Comparison of ENCODE assay signal across 14 cellular contexts in genomic region chr6:8400663-8401062, GRCh38. TPM values are rescaled to one million over a fixed set of nuclear protein-coding genes. Genes with fewer than 3 reads are reported as not detected.
A peak's percentile ranks its signal among the peaks of the same experiment; 100 is the strongest.
DNase-seq lines count a peak whose midpoint lies in the region; ATAC-seq lines count a peak whose summit lies in the region.
"Had no signal": no experiment of that assay in that cellular context is flagged by ENCODE, and none has a peak within 500 bp of the region (broad histone marks: within the 10 kb centered on the region; RNA-seq: fewer than 3 reads in every experiment).

No MANE protein-coding gene starts in this region.

- no peaks in the 10 kb centered on the region for H3K4me1 Mint-ChIP-seq in activated T-helper 2 cell treated with anti-CD3 and anti-CD28 coated beads, Interferon-gamma antibody, Interleukin-2, Interleukin-4, amounts not matched to agents 10 μg/mL and 5 μg/mL and 100 μg/mL, durations not matched to agents 14 hours and 24 hours and 36 hours (ENCODE audit: low read depth)
- H3K4me1 Mint-ChIP-seq: CD14-positive monocyte had no signal

- H3K9me3 Mint-ChIP-seq in activated T-helper 2 cell treated with anti-CD3 and anti-CD28 coated beads, Interferon-gamma antibody, Interleukin-2, Interleukin-4, amounts not matched to agents 10 μg/mL and 5 μg/mL and 100 μg/mL, durations not matched to agents 14 hours and 24 hours and 36 hours: no peaks in the 10 kb centered on the region

- no peak overlapping the region for H3K27ac Mint-ChIP-seq in activated T-helper 2 cell treated with anti-CD3 and anti-CD28 coated beads, Interferon-gamma antibody, Interleukin-2, Interleukin-4, amounts not matched to agents 10 μg/mL and 5 μg/mL and 100 μg/mL, durations not matched to agents 14 hours and 24 hours and 36 hours
- H3K27ac Mint-ChIP-seq: CD14-positive monocyte; CD8-positive, alpha-beta T cell had no signal

- ATAC-seq in left lobe of liver (peak; percentile 43), HG03378 (IDR thresholded peaks at IDR 0.05; ENCODE audit: unreplicated experiment) (no peak)
- ATAC-seq: CD8-positive, alpha-beta T cell had no signal

- peaks cover 5% of the 10 kb centered on the region for H3K27me3 Mint-ChIP-seq in activated T-helper 2 cell treated with anti-CD3 and anti-CD28 coated beads, Interferon-gamma antibody, Interleukin-2, Interleukin-4, amounts not matched to agents 10 μg/mL and 5 μg/mL and 100 μg/mL, durations not matched to agents 14 hours and 24 hours and 36 hours (ENCODE audit: low read depth)

- intact Hi-C loops in activated T-helper 2 cell treated with anti-CD3 and anti-CD28 coated beads, Interferon-gamma antibody, Interleukin-2, Interleukin-4, amounts not matched to agents 10 μg/mL and 5 μg/mL and 100 μg/mL, durations not matched to agents 14 hours and 24 hours and 36 hours (cut with micrococcal nuclease): no loop called here

- DNase-seq in NCI-H510A treated with DMSO at 0.1 percent for 48 hours (lab: John Stamatoyannopoulos, UW): peak; percentile 15
- DNase-seq in NCI-H510A (lab: John Stamatoyannopoulos, UW): no peak
- DNase-seq in NCI-H146 treated with DMSO at 0.1 percent for 48 hours (lab: John Stamatoyannopoulos, UW; ENCODE audit: unreplicated experiment): peak; percentile 77
- DNase-seq in amniotic epithelial cell (ENCODE audit: low read depth): peak; percentile 0
- DNase-seq in left lobe of liver (ENCODE audit: low spot score): no peak
- no peak for DNase-seq in stimulated activated CD4-positive, alpha-beta T cell treated with anti-CD3 and anti-CD28 coated beads, Interleukin-4, amount 100 ng/mL, for 1 hour
- DNase-seq in activated T-helper 2 cell treated with anti-CD3 and anti-CD28 coated beads, Interferon-gamma antibody, Interleukin-2, Interleukin-4, amounts not matched to agents 10 μg/mL and 5 μg/mL and 100 μg/mL, durations not matched to agents 14 hours and 24 hours and 36 hours (ENCODE audit: low spot score): no peak
- DNase-seq: Caco-2; CD8-positive, alpha-beta T cell; DND-41; GF-D8; HCEC 1CT had no signal

- H3K4me3 Mint-ChIP-seq in activated T-helper 2 cell treated with anti-CD3 and anti-CD28 coated beads, Interferon-gamma antibody, Interleukin-2, Interleukin-4, amounts not matched to agents 10 μg/mL and 5 μg/mL and 100 μg/mL, durations not matched to agents 14 hours and 24 hours and 36 hours (ENCODE audit: low read depth): no peak overlapping the region
- H3K4me3 Mint-ChIP-seq: CD14-positive monocyte; CD8-positive, alpha-beta T cell had no signal

- H3K36me3 Mint-ChIP-seq in activated T-helper 2 cell treated with anti-CD3 and anti-CD28 coated beads, Interferon-gamma antibody, Interleukin-2, Interleukin-4, amounts not matched to agents 10 μg/mL and 5 μg/mL and 100 μg/mL, durations not matched to agents 14 hours and 24 hours and 36 hours (ENCODE audit: low read depth): no peaks in the 10 kb centered on the region
- H3K36me3 Mint-ChIP-seq: CD14-positive monocyte had no signal

RNA-seq across cellular contexts. Expression of gene SLC35B3, which starts 34.7 kb away (rescaled TPM):
- total RNA-seq in left lobe of liver: 11.8 TPM
- total RNA-seq in activated T-helper 2 cell treated with anti-CD3 and anti-CD28 coated beads, Interferon-gamma antibody, Interleukin-2, Interleukin-4, amounts not matched to agents 10 μg/mL and 5 μg/mL and 100 μg/mL, durations not matched to agents 14 hours and 24 hours and 36 hours: 6.3 and 7.0 TPM in 2 replicates

Comparison
In these comparisons a context has a peak if more than half of its experiments do, and no peak if none do; other contexts are left out.
1. DNase-seq: peak in NCI-H510A treated with DMSO at 0.1 percent for 48 hours (single experiment), NCI-H146 treated with DMSO at 0.1 percent for 48 hours (single experiment) and amniotic epithelial cell (single experiment); none in NCI-H510A (single experiment), left lobe of liver (single experiment), stimulated activated CD4-positive, alpha-beta T cell treated with anti-CD3 and anti-CD28 coated beads, Interleukin-4, amount 100 ng/mL, for 1 hour (single experiment) and activated T-helper 2 cell treated with anti-CD3 and anti-CD28 coated beads, Interferon-gamma antibody, Interleukin-2, Interleukin-4, amounts not matched to agents 10 μg/mL and 5 μg/mL and 100 μg/mL, durations not matched to agents 14 hours and 24 hours and 36 hours (single experiment).